19 cellular contexts compared by ENCODE assay signal in the genomic region with DNA sequence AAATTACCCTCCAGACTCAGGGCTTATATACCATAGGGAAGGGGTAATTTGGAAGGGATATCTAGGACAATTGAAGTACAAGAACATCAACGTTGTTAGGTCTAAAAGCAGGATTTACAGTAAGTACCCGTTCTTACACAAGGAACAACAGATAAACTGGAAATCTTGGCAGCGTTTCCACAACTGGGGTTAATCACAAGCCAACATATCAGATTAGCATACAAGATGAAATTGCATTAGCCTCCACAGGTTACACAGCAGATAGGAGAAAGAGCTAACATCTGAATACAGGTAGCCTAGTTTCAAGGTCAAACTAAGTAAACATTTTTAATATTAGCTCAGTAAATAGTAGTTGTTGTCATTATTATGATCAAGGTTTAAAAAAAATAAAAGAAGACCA.
DNase-seq lines count a peak whose midpoint lies in the region; FAIRE-seq lines count a peak whose summit lies in the region.
"Had no signal": no experiment of that assay in that cellular context is flagged by ENCODE, and none has a peak within 500 bp of the region (broad histone marks: within the 10 kb centered on the region; RNA-seq: fewer than 3 reads in every experiment).

No MANE protein-coding gene starts in this region.

- H3K4me1 Mint-ChIP-seq in activated naive CD4-positive, alpha-beta T cell treated with anti-CD3 and anti-CD28 coated beads, Interleukin-2, amount 10 ng/mL, durations not matched to agents 7 days and 5 days: no peaks in the 10 kb centered on the region
- no peaks in the 10 kb centered on the region for H3K4me1 Mint-ChIP-seq in activated naive CD8-positive, alpha-beta T cell treated with anti-CD3 and anti-CD28 coated beads for 36 hours
- H3K4me1 Mint-ChIP-seq: CD8-positive, alpha-beta memory T cell; T-cell had no signal

- no peak overlapping the region for H3K27ac ChIP-seq in small intestine (ENCODE audit: low read depth in 1 of 2, low read length in 1 of 2)
- H3K27ac ChIP-seq: BLaER1, HL-60, PC-9 had no signal

- H3K4me3 ChIP-seq in small intestine (ENCODE audit: low read depth in 1 of 2, low read length in 2 of 2): no peak overlapping the region
- H3K4me3 ChIP-seq: BLaER1, HAP-1, PC-9 had no signal

- peaks cover 2% of the 10 kb centered on the region for H3K9me3 Mint-ChIP-seq in activated naive CD4-positive, alpha-beta T cell treated with anti-CD3 and anti-CD28 coated beads, Interleukin-2, amount 10 ng/mL, durations not matched to agents 7 days and 5 days
- H3K9me3 Mint-ChIP-seq in activated naive CD8-positive, alpha-beta T cell treated with anti-CD3 and anti-CD28 coated beads for 36 hours: no peaks in the 10 kb centered on the region

- no peaks in the 10 kb centered on the region for H3K27me3 Mint-ChIP-seq in activated naive CD4-positive, alpha-beta T cell treated with anti-CD3 and anti-CD28 coated beads, Interleukin-2, amount 10 ng/mL, durations not matched to agents 7 days and 5 days
- H3K27me3 Mint-ChIP-seq in activated naive CD8-positive, alpha-beta T cell treated with anti-CD3 and anti-CD28 coated beads for 36 hours: no peaks in the 10 kb centered on the region
- H3K27me3 Mint-ChIP-seq: CD8-positive, alpha-beta memory T cell; T-cell had no signal

- CTCF ChIA-PET in activated naive CD4-positive, alpha-beta T cell treated with anti-CD3 and anti-CD28 coated beads, Interleukin-2, amount 10 ng/mL, durations not matched to agents 7 days and 5 days (lab: Charles Lee): no interaction called here

- H3K4me1 ChIP-seq in small intestine (ENCODE audit: control insufficient read depth in 2 of 2, insufficient read depth in 1 of 2, low read depth in 1 of 2, low read length in 1 of 2): no peaks in the 10 kb centered on the region
- H3K4me1 ChIP-seq: BLaER1, HAP-1 had no signal

- no peaks in the 10 kb centered on the region for H3K9me3 ChIP-seq in small intestine (ENCODE audit: control insufficient read depth, low read depth)
- H3K9me3 ChIP-seq: BLaER1, HAP-1 had no signal

- no peaks in the 10 kb centered on the region for H3K36me3 Mint-ChIP-seq in activated naive CD4-positive, alpha-beta T cell treated with anti-CD3 and anti-CD28 coated beads, Interleukin-2, amount 10 ng/mL, durations not matched to agents 7 days and 5 days
- no peaks in the 10 kb centered on the region for H3K36me3 Mint-ChIP-seq in activated naive CD8-positive, alpha-beta T cell treated with anti-CD3 and anti-CD28 coated beads for 36 hours
- H3K36me3 Mint-ChIP-seq: CD8-positive, alpha-beta memory T cell; T-cell had no signal

- H3K4me3 Mint-ChIP-seq in activated naive CD4-positive, alpha-beta T cell treated with anti-CD3 and anti-CD28 coated beads, Interleukin-2, amount 10 ng/mL, durations not matched to agents 7 days and 5 days: no peak overlapping the region
- H3K4me3 Mint-ChIP-seq in activated naive CD8-positive, alpha-beta T cell treated with anti-CD3 and anti-CD28 coated beads for 36 hours: no peak overlapping the region
- H3K4me3 Mint-ChIP-seq: CD8-positive, alpha-beta memory T cell; T-cell had no signal

- no peaks in the 10 kb centered on the region for H3K27me3 ChIP-seq in small intestine (ENCODE audit: control insufficient read depth in 2 of 2, insufficient read depth in 2 of 2, low read length in 2 of 2)
- H3K27me3 ChIP-seq: BLaER1 had no signal

- 16 to 70% (median 41%) methylated on average over 3 of the region's 3 CpGs for WGBS in small intestine, 3 donors

- H3K36me3 ChIP-seq in small intestine (ENCODE audit: control insufficient read depth in 2 of 2, insufficient read depth in 2 of 2, low read length in 2 of 2): no peaks in the 10 kb centered on the region
- H3K36me3 ChIP-seq: BLaER1, HAP-1 had no signal

- DNase-seq in DMS53 (lab: John Stamatoyannopoulos, UW) (peak; percentile 4), DMS53 treated with DMSO at 0.1 percent for 48 hours (lab: John Stamatoyannopoulos, UW; ENCODE audit: unreplicated experiment) (no peak), M059J (ENCODE audit: low read depth) (peak; percentile 0), amniotic epithelial cell (ENCODE audit: low read depth) (peak; percentile 69), small intestine (peak; percentile 47), NCI-H1092 treated with DMSO at 0.1 percent for 48 hours (lab: John Stamatoyannopoulos, UW) (no peak)
- no peak for DNase-seq in activated naive CD4-positive, alpha-beta T cell treated with anti-CD3 and anti-CD28 coated beads, Interleukin-2, amount 10 ng/mL, durations not matched to agents 7 days and 5 days
- DNase-seq in activated naive CD8-positive, alpha-beta T cell treated with anti-CD3 and anti-CD28 coated beads for 36 hours: no peak
- DNase-seq: CD8-positive, alpha-beta memory T cell; KBM-7; NCI-H1105; NCI-H1694 treated with DMSO at 0.1 percent for 48 hours; NCI-H446 treated with DMSO at 0.1 percent for 48 hours; NCI-H774; PC-9; T-cell had no signal

- no peak overlapping the region for H3K27ac Mint-ChIP-seq in activated naive CD4-positive, alpha-beta T cell treated with anti-CD3 and anti-CD28 coated beads, Interleukin-2, amount 10 ng/mL, durations not matched to agents 7 days and 5 days
- H3K27ac Mint-ChIP-seq in activated naive CD8-positive, alpha-beta T cell treated with anti-CD3 and anti-CD28 coated beads for 36 hours: no peak overlapping the region
- H3K27ac Mint-ChIP-seq: CD8-positive, alpha-beta memory T cell; T-cell had no signal

- no peak for FAIRE-seq in small intestine (lab: Jason Lieb, UNC)

Comparison
In these comparisons a context has a peak if more than half of its experiments do, and no peak if none do; other contexts are left out.
1. DNase-seq: peak in DMS53 (single experiment), M059J (single experiment), amniotic epithelial cell (single experiment) and small intestine (single experiment); none in DMS53 treated with DMSO at 0.1 percent for 48 hours (single experiment), activated naive CD4-positive, alpha-beta T cell treated with anti-CD3 and anti-CD28 coated beads, Interleukin-2, amount 10 ng/mL, durations not matched to agents 7 days and 5 days (single experiment), activated naive CD8-positive, alpha-beta T cell treated with anti-CD3 and anti-CD28 coated beads for 36 hours (single experiment) and NCI-H1092 treated with DMSO at 0.1 percent for 48 hours (single experiment).